1 cellular context compared by ENCODE assay signal in the genomic region with DNA sequence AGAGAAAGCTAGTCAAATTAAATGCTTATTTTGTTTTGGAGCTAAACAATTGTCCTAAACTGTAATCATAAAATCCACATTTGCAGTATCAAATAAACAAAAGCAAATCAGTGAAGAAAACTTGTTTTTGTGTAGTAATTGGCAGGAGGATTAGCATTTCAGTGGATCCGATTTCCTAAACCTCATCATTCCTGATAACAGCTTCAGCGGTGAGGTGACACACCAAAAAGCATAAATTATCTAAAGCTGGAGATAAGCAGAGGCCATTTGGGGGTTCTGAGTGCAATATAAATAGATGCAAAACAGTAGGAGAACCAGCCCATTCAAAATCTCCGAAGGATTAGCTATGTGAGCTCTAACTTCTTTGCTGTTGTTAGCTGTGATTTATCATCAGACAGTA.
A peak's percentile ranks its signal among the peaks of the same experiment; 100 is the strongest.
TF ChIP-seq lines count a peak whose summit lies in the region.

No MANE protein-coding gene starts in this region.

TF ChIP-seq in HEK293, 187 proteins besides CTCF, POLR2A, EP300 and RAD21 (continued from another document):
- TF ChIP-seq, protein P1, sequence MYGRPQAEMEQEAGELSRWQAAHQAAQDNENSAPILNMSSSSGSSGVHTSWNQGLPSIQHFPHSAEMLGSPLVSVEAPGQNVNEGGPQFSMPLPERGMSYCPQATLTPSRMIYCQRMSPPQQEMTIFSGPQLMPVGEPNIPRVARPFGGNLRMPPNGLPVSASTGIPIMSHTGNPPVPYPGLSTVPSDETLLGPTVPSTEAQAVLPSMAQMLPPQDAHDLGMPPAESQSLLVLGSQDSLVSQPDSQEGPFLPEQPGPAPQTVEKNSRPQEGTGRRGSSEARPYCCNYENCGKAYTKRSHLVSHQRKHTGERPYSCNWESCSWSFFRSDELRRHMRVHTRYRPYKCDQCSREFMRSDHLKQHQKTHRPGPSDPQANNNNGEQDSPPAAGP (tag by site-specific recombination; IDR thresholded peaks at IDR 0.05) = no peak
- TF ChIP-seq ZNF248 (tag by site-specific recombination; IDR thresholded peaks at IDR 0.05) (no peak), ZNF48 (tag by site-specific recombination; IDR thresholded peaks at IDR 0.05) (no peak), SP2 (tag by site-specific recombination; IDR thresholded peaks at IDR 0.05) (0 out of 2 replicates have a peak, but pooled peaks have one; percentile 9)
- TF ChIP-seq, protein P2, sequence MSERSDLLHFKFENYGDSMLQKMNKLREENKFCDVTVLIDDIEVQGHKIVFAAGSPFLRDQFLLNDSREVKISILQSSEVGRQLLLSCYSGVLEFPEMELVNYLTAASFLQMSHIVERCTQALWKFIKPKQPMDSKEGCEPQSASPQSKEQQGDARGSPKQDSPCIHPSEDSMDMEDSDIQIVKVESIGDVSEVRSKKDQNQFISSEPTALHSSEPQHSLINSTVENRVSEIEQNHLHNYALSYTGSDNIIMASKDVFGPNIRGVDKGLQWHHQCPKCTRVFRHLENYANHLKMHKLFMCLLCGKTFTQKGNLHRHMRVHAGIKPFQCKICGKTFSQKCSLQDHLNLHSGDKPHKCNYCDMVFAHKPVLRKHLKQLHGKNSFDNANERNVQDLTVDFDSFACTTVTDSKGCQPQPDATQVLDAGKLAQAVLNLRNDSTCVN (tag by site-specific recombination; optimal IDR thresholded peaks at IDR 0.05) = no peak
TF ChIP-seq in HEK293: peak in this region for 48.
